ENCODE assay signal across 8 cellular contexts in the genomic region with DNA sequence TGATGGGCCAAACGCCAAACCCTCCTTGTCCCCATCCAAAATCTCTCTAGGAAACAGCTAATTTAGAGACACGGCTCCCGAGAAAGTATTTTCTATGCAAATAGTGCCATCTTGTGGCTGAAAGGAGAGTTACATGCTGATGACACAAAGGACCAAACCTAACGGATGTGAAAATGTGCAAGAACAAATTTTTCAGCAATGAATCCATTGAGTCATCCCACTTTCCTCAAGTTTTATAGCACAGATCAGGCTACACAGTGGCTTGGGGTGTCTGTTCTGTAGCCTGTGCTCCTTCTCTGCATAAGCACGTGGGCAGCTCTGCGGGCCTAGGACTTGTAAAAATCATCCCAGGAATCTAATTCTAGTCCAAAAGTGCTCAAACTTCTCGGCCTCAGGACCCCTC.
DNase-seq lines count a peak whose midpoint lies in the region; ATAC-seq, FAIRE-seq and TF ChIP-seq lines count a peak whose summit lies in the region.

No MANE protein-coding gene starts in this region.

- no peaks in the 10 kb centered on the region for H3K79me2 ChIP-seq in HepG2 (ENCODE audit: insufficient read depth, low read length)

- H3K27ac ChIP-seq in VCaP = no peak overlapping the region
- no peak overlapping the region for H3K27ac ChIP-seq in colonic mucosa
- no peak overlapping the region for H3K27ac ChIP-seq in HepG2 (ENCODE audit: extremely low read length, insufficient read depth, low read length)

- no peak for TF ChIP-seq EP300 in HepG2 (IDR thresholded peaks at IDR 0.05; ENCODE audit: low read depth in 2 of 2, low read length in 2 of 2)
- no peak for TF ChIP-seq EP300 in HepG2 (CRISPR knock-in tag; IDR thresholded peaks at IDR 0.05; ENCODE audit: borderline replicate concordance)

- WGBS in HepG2 (ENCODE audit: low lambda C conversion rate) = 40% methylated on average over 7 of the region's 7 CpGs

- H3K4me1 ChIP-seq in colonic mucosa (no peaks in the 10 kb centered on the region), HepG2 (ENCODE audit: insufficient read depth, low read length) (peaks cover 51% of the 10 kb centered on the region)

- POLR2A ChIA-PET in HEK293T (lab: Yijun Ruan, JAX) = no interaction called here
- POLR2A ChIA-PET in HepG2 (lab: Yijun Ruan, JAX) = interaction anchor here (0.7 to 1.3 kb wide), 3 partner anchors 219 to 481 kb away, joined by 4 to 6 read pairs (median 5); no protein-coding TSS in a partner anchor

- H3K27me3 ChIP-seq in colonic mucosa (no peaks in the 10 kb centered on the region), HepG2 (ENCODE audit: control insufficient read depth in 1 of 2, insufficient read depth in 2 of 2, low read length in 2 of 2) (no peaks in the 10 kb centered on the region)

- CTCF ChIA-PET in HEK293T (lab: Yijun Ruan, JAX) (interaction anchor here (0.6 to 2.6 kb wide), 11 partner anchors 9 to 487 kb away, joined by 3 to 16 read pairs (median 3); no protein-coding TSS in a partner anchor), HepG2 (lab: Yijun Ruan, JAX; ENCODE audit: low intra/inter-chr PET ratio, low total read pairs) (interaction anchor here (0.9 to 1.7 kb wide), 5 partner anchors 64 to 486 kb away, joined by 3 to 8 read pairs (median 3); no protein-coding TSS in a partner anchor)

- FAIRE-seq in HepG2 (lab: Jason Lieb, UNC) = peak; percentile 94

- no peak overlapping the region for H3K4me3 ChIP-seq in colonic mucosa
- H3K4me3 ChIP-seq in HepG2 (replicated peaks in 1 of 3; ENCODE audit: insufficient read depth in 1 of 3, low read depth in 2 of 3, low read length in 3 of 3) = no peak overlapping the region

- ATAC-seq in HepG2 (0 out of 3 replicates have a peak, but pooled peaks have one; percentile 10), HG03439 (IDR thresholded peaks at IDR 0.05; ENCODE audit: unreplicated experiment) (no peak)

- in situ Hi-C loops in HepG2 (cut with HindIII; ENCODE audit: extremely low pct_ligation_motif_present, low pct_unique_long_range_greater_than_20kb) = loop anchor here (5.0 to 10.0 kb wide), 2 partner anchors 284 to 487 kb away; no protein-coding TSS in a partner anchor

- intact Hi-C loops in colonic mucosa (cut with DNase I) (loop anchor here (5.0 kb wide), 2 partner anchors 217 to 297 kb away; a partner anchor contains a TSS), HepG2 (cut with micrococcal nuclease; ENCODE audit: unreplicated experiment) (loop anchor here (1.0 to 5.0 kb wide), 4 partner anchors 33 to 486 kb away; no protein-coding TSS in a partner anchor)

- no peak overlapping the region for H2AFZ ChIP-seq in HepG2 (ENCODE audit: low read length)

- H3K4me2 ChIP-seq in HepG2 (ENCODE audit: low read depth, low read length) = no peak overlapping the region

- H3K36me3 ChIP-seq in colonic mucosa (no peaks in the 10 kb centered on the region), HepG2 (replicated peaks in 1 of 2; ENCODE audit: control insufficient read depth in 1 of 2, insufficient read depth in 2 of 2, low read length in 2 of 2) (peaks cover 5 to 8% of the 10 kb centered on the region in 2 experiments; a peak in 4 of 5 replicates)

- no peak overlapping the region for H3K9ac ChIP-seq in colonic mucosa (ENCODE audit: low read depth in 2 of 2, low read length in 2 of 2)
- H3K9ac ChIP-seq in HepG2 (ENCODE audit: insufficient read depth, low read depth, low read length) = no peak overlapping the region

- TSS peak; percentile 17 for BruUV-seq in HepG2 (replicated peaks; lab: Mats Ljungman, UMichigan)

- no peak for TF ChIP-seq POLR2A in HepG2 (IDR thresholded peaks at IDR 0.05; ENCODE audit: insufficient read depth in 1 of 2, low read depth in 2 of 2, low read length in 2 of 2)

- TF ChIP-seq RAD21 in HepG2 (CRISPR knock-in tag; IDR thresholded peaks at IDR 0.05) = peak; percentile 80

- TF ChIP-seq CTCF in VCaP (conservative IDR thresholded peaks at IDR 0.05) (peak; percentile 73), colonic mucosa (IDR thresholded peaks at IDR 0.05) (peak; percentile 78), HepG2 (CRISPR knock-in tag; IDR thresholded peaks at IDR 0.05) (peak; percentile 87)

- peak; percentile 85 for DNase-seq in DMS53 (lab: John Stamatoyannopoulos, UW)
- DNase-seq in HEK293T (ENCODE audit: extremely low spot score) = peak; percentile 67
- DNase-seq in NCI-H2107 treated with DMSO at 0.1 percent for 48 hours (lab: John Stamatoyannopoulos, UW; ENCODE audit: unreplicated experiment) = peak; percentile 87
- peak; percentile 80 for DNase-seq in colonic mucosa
- peak; percentile 61 for DNase-seq in HepG2 (ENCODE audit: low spot score)
- DNase-seq in stimulated activated CD8-positive, alpha-beta memory T cell treated with anti-CD3 and anti-CD28 coated beads, Interleukin-15, amount 100 ng/mL, for 1 hour (ENCODE audit: low read depth) = peak; percentile 22

- no peaks in the 10 kb centered on the region for H4K20me1 ChIP-seq in HepG2 (ENCODE audit: insufficient read depth, low read length)

- H3K9me3 ChIP-seq in colonic mucosa (no peaks in the 10 kb centered on the region), HepG2 (ENCODE audit: low read length) (no peaks in the 10 kb centered on the region)

TF ChIP-seq in HEK293T, 16 proteins besides CTCF, POLR2A, EP300 and RAD21:
- TF ChIP-seq ELF4 (IDR thresholded peaks at IDR 0.05) (no peak), ARNT (IDR thresholded peaks at IDR 0.05) (no peak), FOXA1 (IDR thresholded peaks at IDR 0.05) (no peak), TARDBP (IDR thresholded peaks at IDR 0.05) (no peak), SP1 (IDR thresholded peaks at IDR 0.05) (no peak), BHLHE40 (IDR thresholded peaks at IDR 0.05; ENCODE audit: borderline replicate concordance) (no peak)

TF ChIP-seq in HepG2, 621 proteins besides CTCF, POLR2A, EP300 and RAD21 (continues in another document):
- TF ChIP-seq MED1 (CRISPR knock-in tag; IDR thresholded peaks at IDR 0.05) (0 out of 2 replicates have a peak, but pooled peaks have one; percentile 34), ZNF292 (CRISPR knock-in tag; IDR thresholded peaks at IDR 0.05; ENCODE audit: borderline replicate concordance, low read depth) (no peak), THAP11 (CRISPR knock-in tag; IDR thresholded peaks at IDR 0.05) (0 out of 2 replicates have a peak, but pooled peaks have one; percentile 23), BCL6 (CRISPR knock-in tag; IDR thresholded peaks at IDR 0.05) (peak; percentile 79), PHF21A (CRISPR knock-in tag; IDR thresholded peaks at IDR 0.05) (0 out of 2 replicates have a peak, but pooled peaks have one; percentile 24), FIP1L1 (IDR thresholded peaks at IDR 0.05; ENCODE audit: borderline replicate concordance, insufficient read depth, low read depth, low read length) (no peak), RXRB (CRISPR knock-in tag; IDR thresholded peaks at IDR 0.05; ENCODE audit: borderline replicate concordance) (peak; percentile 14; the same call in 1 of the 2 replicates), LCORL (IDR thresholded peaks at IDR 0.05) (no peak), LCORL (CRISPR knock-in tag; IDR thresholded peaks at IDR 0.05) (peak; percentile 46; the same call in 1 of the 2 replicates), SOX5 (CRISPR knock-in tag; IDR thresholded peaks at IDR 0.05; ENCODE audit: borderline replicate concordance) (peak; percentile 21; the same call in 1 of the 2 replicates), SATB2 (CRISPR knock-in tag; IDR thresholded peaks at IDR 0.05) (no peak), ZMYM4 (CRISPR knock-in tag; IDR thresholded peaks at IDR 0.05) (0 out of 2 replicates have a peak, but pooled peaks have one; percentile 11), ZNF616 (CRISPR knock-in tag; IDR thresholded peaks at IDR 0.05; ENCODE audit: low read depth) (no peak), TEAD3 (CRISPR knock-in tag; optimal IDR thresholded peaks at IDR 0.05; ENCODE audit: borderline replicate concordance) (peak; percentile 41), ZNF83 (CRISPR knock-in tag; IDR thresholded peaks at IDR 0.05; ENCODE audit: borderline replicate concordance) (no peak), TAF1 (CRISPR knock-in tag; IDR thresholded peaks at IDR 0.05) (no peak), ZNF614 (CRISPR knock-in tag; IDR thresholded peaks at IDR 0.05; ENCODE audit: borderline replicate concordance) (0 out of 2 replicates have a peak, but pooled peaks have one; percentile 40), ZNF788 (CRISPR knock-in tag; IDR thresholded peaks at IDR 0.05; ENCODE audit: borderline replicate concordance) (no peak), FOXA3 (CRISPR knock-in tag; IDR thresholded peaks at IDR 0.05) (0 out of 2 replicates have a peak, but pooled peaks have one; percentile 17), HOXA7 (CRISPR knock-in tag; IDR thresholded peaks at IDR 0.05) (no peak)
- TF ChIP-seq, protein P1, sequence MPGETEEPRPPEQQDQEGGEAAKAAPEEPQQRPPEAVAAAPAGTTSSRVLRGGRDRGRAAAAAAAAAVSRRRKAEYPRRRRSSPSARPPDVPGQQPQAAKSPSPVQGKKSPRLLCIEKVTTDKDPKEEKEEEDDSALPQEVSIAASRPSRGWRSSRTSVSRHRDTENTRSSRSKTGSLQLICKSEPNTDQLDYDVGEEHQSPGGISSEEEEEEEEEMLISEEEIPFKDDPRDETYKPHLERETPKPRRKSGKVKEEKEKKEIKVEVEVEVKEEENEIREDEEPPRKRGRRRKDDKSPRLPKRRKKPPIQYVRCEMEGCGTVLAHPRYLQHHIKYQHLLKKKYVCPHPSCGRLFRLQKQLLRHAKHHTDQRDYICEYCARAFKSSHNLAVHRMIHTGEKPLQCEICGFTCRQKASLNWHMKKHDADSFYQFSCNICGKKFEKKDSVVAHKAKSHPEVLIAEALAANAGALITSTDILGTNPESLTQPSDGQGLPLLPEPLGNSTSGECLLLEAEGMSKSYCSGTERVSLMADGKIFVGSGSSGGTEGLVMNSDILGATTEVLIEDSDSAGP (CRISPR knock-in tag; IDR thresholded peaks at IDR 0.05; ENCODE audit: borderline replicate concordance) = no peak
- TF ChIP-seq, protein P2, sequence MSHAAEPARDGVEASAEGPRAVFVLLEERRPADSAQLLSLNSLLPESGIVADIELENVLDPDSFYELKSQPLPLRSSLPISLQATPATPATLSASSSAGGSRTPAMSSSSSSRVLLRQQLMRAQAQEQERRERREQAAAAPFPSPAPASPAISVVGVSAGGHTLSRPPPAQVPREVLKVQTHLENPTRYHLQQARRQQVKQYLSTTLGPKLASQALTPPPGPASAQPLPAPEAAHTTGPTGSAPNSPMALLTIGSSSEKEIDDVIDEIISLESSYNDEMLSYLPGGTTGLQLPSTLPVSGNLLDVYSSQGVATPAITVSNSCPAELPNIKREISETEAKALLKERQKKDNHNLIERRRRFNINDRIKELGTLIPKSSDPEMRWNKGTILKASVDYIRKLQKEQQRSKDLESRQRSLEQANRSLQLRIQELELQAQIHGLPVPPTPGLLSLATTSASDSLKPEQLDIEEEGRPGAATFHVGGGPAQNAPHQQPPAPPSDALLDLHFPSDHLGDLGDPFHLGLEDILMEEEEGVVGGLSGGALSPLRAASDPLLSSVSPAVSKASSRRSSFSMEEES (CRISPR knock-in tag; IDR thresholded peaks at IDR 0.05) = 0 out of 2 replicates have a peak, but pooled peaks have one; percentile 33

Comparison
In these comparisons a context has a peak if more than half of its experiments do, and no peak if none do; other contexts are left out.
1. DNase-seq: peak in every context shown above with its lines; median percentile 87 in NCI-H2107 treated with DMSO at 0.1 percent for 48 hours; 85 in DMS53; 80 in colonic mucosa; 67 in HEK293T; 61 in HepG2; 22 in stimulated activated CD8-positive, alpha-beta memory T cell treated with anti-CD3 and anti-CD28 coated beads, Interleukin-15, amount 100 ng/mL, for 1 hour.